Comparison of ENCODE assay signal across 17 cellular contexts in genomic region chr12:93944196-93944595, GRCh38.
"Had no signal": no experiment of that assay in that cellular context is flagged by ENCODE, and none has a peak within 500 bp of the region (broad histone marks: within the 10 kb centered on the region; RNA-seq: fewer than 3 reads in every experiment).

No MANE protein-coding gene starts in this region.

- H3K27ac ChIP-seq: epithelial cell of prostate, lower lobe of right lung, right lobe of liver, upper lobe of left lung had no signal

- H3K4me3 ChIP-seq: lower lobe of right lung, right lobe of liver, upper lobe of left lung had no signal

- H3K4me1 Mint-ChIP-seq: activated CD4-positive, alpha-beta memory T cell treated with anti-CD3 and anti-CD28 coated beads, Interleukin-2, amount 10 ng/mL, durations not matched to agents 7 days and 5 days; activated CD4-positive, alpha-beta T cell treated with anti-CD3 and anti-CD28 coated beads for 36 hours; activated naive CD8-positive, alpha-beta T cell treated with anti-CD3 and anti-CD28 coated beads, Interleukin-2, amount 50 U/mL, for 24 hours; immature natural killer cell had no signal

- H3K9me3 ChIP-seq: lower lobe of right lung, right lobe of liver, upper lobe of left lung had no signal

- H3K27ac Mint-ChIP-seq: activated CD4-positive, alpha-beta memory T cell treated with anti-CD3 and anti-CD28 coated beads, Interleukin-2, amount 10 ng/mL, durations not matched to agents 7 days and 5 days; activated CD4-positive, alpha-beta T cell treated with anti-CD3 and anti-CD28 coated beads for 36 hours; activated naive CD8-positive, alpha-beta T cell treated with anti-CD3 and anti-CD28 coated beads, Interleukin-2, amount 50 U/mL, for 24 hours; activated T-cell treated with anti-CD3 and anti-CD28 coated beads, Interleukin-2, amount 50 U/mL, for 72 hours; immature natural killer cell; naive thymus-derived CD4-positive, alpha-beta T cell had no signal

- H3K4me1 ChIP-seq: lower lobe of right lung, right lobe of liver, upper lobe of left lung had no signal

- H3K27me3 ChIP-seq: right lobe of liver, upper lobe of left lung had no signal

- H3K27me3 Mint-ChIP-seq: activated CD4-positive, alpha-beta T cell treated with anti-CD3 and anti-CD28 coated beads for 36 hours had no signal

- H3K4me3 Mint-ChIP-seq: activated CD4-positive, alpha-beta memory T cell treated with anti-CD3 and anti-CD28 coated beads, Interleukin-2, amount 10 ng/mL, durations not matched to agents 7 days and 5 days; activated CD4-positive, alpha-beta T cell treated with anti-CD3 and anti-CD28 coated beads for 36 hours; activated naive CD8-positive, alpha-beta T cell treated with anti-CD3 and anti-CD28 coated beads, Interleukin-2, amount 50 U/mL, for 24 hours; activated T-cell treated with anti-CD3 and anti-CD28 coated beads, Interleukin-2, amount 50 U/mL, for 72 hours; immature natural killer cell; naive thymus-derived CD4-positive, alpha-beta T cell had no signal

- H3K36me3 ChIP-seq: lower lobe of right lung, right lobe of liver, upper lobe of left lung had no signal

- ATAC-seq: activated naive CD8-positive, alpha-beta T cell treated with anti-CD3 and anti-CD28 coated beads, Interleukin-2, amount 50 U/mL, for 24 hours; naive thymus-derived CD4-positive, alpha-beta T cell had no signal

- DNase-seq: activated CD4-positive, alpha-beta memory T cell treated with anti-CD3 and anti-CD28 coated beads, Interleukin-2, amount 10 ng/mL, durations not matched to agents 7 days and 5 days; activated CD4-positive, alpha-beta T cell treated with anti-CD3 and anti-CD28 coated beads for 36 hours; activated naive CD4-positive, alpha-beta T cell treated with Interleukin-2 at 50 U/mL for 16 hours; activated naive CD8-positive, alpha-beta T cell treated with anti-CD3 and anti-CD28 coated beads, Interleukin-2, amount 50 U/mL, for 24 hours; activated T-cell treated with anti-CD3 and anti-CD28 coated beads, Interleukin-2, amount 50 U/mL, for 72 hours; central memory CD4-positive, alpha-beta T cell; cortex of kidney; effector memory CD4-positive, alpha-beta T cell; immature natural killer cell; lower lobe of right lung; midbrain; naive thymus-derived CD4-positive, alpha-beta T cell; right lobe of liver; stimulated activated CD4-positive, alpha-beta T cell treated with anti-CD3 and anti-CD28 coated beads, Interleukin-12 subunit alpha, Interleukin-12 subunit beta, amount 100 ng/mL, for 4 hours; stimulated activated naive CD4-positive, alpha-beta T cell; upper lobe of left lung had no signal
